32 cellular contexts compared by ENCODE assay signal in genomic region chr9:109852561-109852960, GRCh38.
"Had no signal": no experiment of that assay in that cellular context is flagged by ENCODE, and none has a peak within 500 bp of the region (broad histone marks: within the 10 kb centered on the region; RNA-seq: fewer than 3 reads in every experiment).

No MANE protein-coding gene starts in this region.

- ATAC-seq: activated CD4-positive, CD25-positive, alpha-beta regulatory T cell treated with anti-CD3 and anti-CD28 coated beads, Interleukin-2, amount 50 U/mL, for 24 hours; heart left ventricle; left lobe of liver; lower lobe of right lung; sciatic nerve; stimulated activated effector memory CD8-positive, alpha-beta T cell treated with anti-CD3 and anti-CD28 coated beads, Interleukin-12 subunit alpha, Interleukin-12 subunit beta, amount 100 ng/mL, for 72 hours had no signal

- H3K4me3 Mint-ChIP-seq: activated CD4-positive, alpha-beta memory T cell treated with anti-CD3 and anti-CD28 coated beads, Interleukin-2, amount 10 ng/mL, durations not matched to agents 7 days and 5 days; activated T-cell treated with anti-CD3 and anti-CD28 coated beads, Interleukin-2, amount 50 U/mL, for 24 hours; immature natural killer cell; nephron; stimulated activated effector memory CD8-positive, alpha-beta T cell treated with anti-CD3 and anti-CD28 coated beads, Interleukin-12 subunit alpha, Interleukin-12 subunit beta, amount 100 ng/mL, for 72 hours; stimulated activated naive CD8-positive, alpha-beta T cell treated with anti-CD3 and anti-CD28 coated beads, Interleukin-15, Interleukin-2, amounts not matched to agents 100 ng/mL and 50 ng/mL, for 24 hours had no signal

- DNase-seq: activated CD4-positive, alpha-beta memory T cell treated with anti-CD3 and anti-CD28 coated beads, Interleukin-2, amount 10 ng/mL, durations not matched to agents 7 days and 5 days; activated CD4-positive, alpha-beta T cell treated with anti-CD3 and anti-CD28 coated beads for 48 hours; activated CD8-positive, alpha-beta memory T cell treated with anti-CD3 and anti-CD28 coated beads, Interleukin-2, amount 50 U/mL, for 48 hours; activated gamma-delta T cell treated with Interleukin-2 at 50 U/mL for 16 hours; activated naive CD4-positive, alpha-beta T cell treated with anti-CD3 and anti-CD28 coated beads, Interleukin-2, amount 50 U/mL, for 16 hours; activated T-cell treated with anti-CD3 and anti-CD28 coated beads, Interleukin-2, amount 50 U/mL, for 24 hours; amygdala; colonic mucosa; effector memory CD4-positive, alpha-beta T cell; heart left ventricle; hypothalamus; immature natural killer cell; kidney; lower lobe of right lung; mesenchymal stem cell; ovary; small intestine; stimulated activated CD4-positive, alpha-beta T cell treated with anti-CD3 and anti-CD28 coated beads, Interleukin-4, amount 100 ng/mL, for 24 hours; T-helper 1 cell; thyroid gland; upper lobe of left lung had no signal

- H3K9me3 Mint-ChIP-seq: activated CD4-positive, alpha-beta memory T cell treated with anti-CD3 and anti-CD28 coated beads, Interleukin-2, amount 10 ng/mL, durations not matched to agents 7 days and 5 days; stimulated activated effector memory CD8-positive, alpha-beta T cell treated with anti-CD3 and anti-CD28 coated beads, Interleukin-12 subunit alpha, Interleukin-12 subunit beta, amount 100 ng/mL, for 72 hours; stimulated activated naive CD8-positive, alpha-beta T cell treated with anti-CD3 and anti-CD28 coated beads, Interleukin-15, Interleukin-2, amounts not matched to agents 100 ng/mL and 50 ng/mL, for 24 hours had no signal

- H3K4me1 ChIP-seq: colonic mucosa, lower lobe of right lung, thyroid gland, upper lobe of left lung, vagina had no signal

- H3K36me3 Mint-ChIP-seq: immature natural killer cell; stimulated activated effector memory CD8-positive, alpha-beta T cell treated with anti-CD3 and anti-CD28 coated beads, Interleukin-12 subunit alpha, Interleukin-12 subunit beta, amount 100 ng/mL, for 72 hours had no signal

- H3K4me3 ChIP-seq: colonic mucosa, heart left ventricle, lower lobe of right lung, ovary, thyroid gland, upper lobe of left lung, vagina had no signal

- FAIRE-seq: bronchial epithelial cell, kidney, small intestine had no signal

- H3K9me3 ChIP-seq: colonic mucosa, heart left ventricle, lower lobe of right lung, neutrophil, ovary, thyroid gland, upper lobe of left lung, vagina had no signal

- H3K27ac Mint-ChIP-seq: activated CD4-positive, alpha-beta memory T cell treated with anti-CD3 and anti-CD28 coated beads, Interleukin-2, amount 10 ng/mL, durations not matched to agents 7 days and 5 days; activated T-cell treated with anti-CD3 and anti-CD28 coated beads, Interleukin-2, amount 50 U/mL, for 24 hours; immature natural killer cell; nephron; progenitor cell of endocrine pancreas; stimulated activated effector memory CD8-positive, alpha-beta T cell treated with anti-CD3 and anti-CD28 coated beads, Interleukin-12 subunit alpha, Interleukin-12 subunit beta, amount 100 ng/mL, for 72 hours; stimulated activated naive CD8-positive, alpha-beta T cell treated with anti-CD3 and anti-CD28 coated beads, Interleukin-15, Interleukin-2, amounts not matched to agents 100 ng/mL and 50 ng/mL, for 24 hours had no signal

- H3K36me3 ChIP-seq: colonic mucosa, heart left ventricle, lower lobe of right lung, neutrophil, ovary, thyroid gland, upper lobe of left lung, vagina had no signal

- H3K27ac ChIP-seq: colonic mucosa, heart left ventricle, lower lobe of right lung, neutrophil, ovary, thyroid gland, upper lobe of left lung, vagina, VCaP had no signal

- H3K4me1 Mint-ChIP-seq: activated CD4-positive, alpha-beta memory T cell treated with anti-CD3 and anti-CD28 coated beads, Interleukin-2, amount 10 ng/mL, durations not matched to agents 7 days and 5 days; immature natural killer cell; stimulated activated effector memory CD8-positive, alpha-beta T cell treated with anti-CD3 and anti-CD28 coated beads, Interleukin-12 subunit alpha, Interleukin-12 subunit beta, amount 100 ng/mL, for 72 hours had no signal

- H3K27me3 ChIP-seq: colonic mucosa, heart left ventricle, ovary, thyroid gland, upper lobe of left lung, vagina had no signal
